Comparison of ENCODE assay signal across 13 cellular contexts in genomic region chr15:74172751-74173544, GRCh38. TPM values are rescaled to one million over a fixed set of nuclear protein-coding genes. Genes with fewer than 3 reads are reported as not detected.
A peak's percentile ranks its signal among the peaks of the same experiment; 100 is the strongest.
DNase-seq lines count a peak whose midpoint lies in the region; ATAC-seq, FAIRE-seq and TF ChIP-seq lines count a peak whose summit lies in the region.
"Had no signal": no experiment of that assay in that cellular context is flagged by ENCODE, and none has a peak within 500 bp of the region (broad histone marks: within the 10 kb centered on the region; RNA-seq: fewer than 3 reads in every experiment).

No MANE protein-coding gene starts in this region.

- H3K9me3 ChIP-seq in liver (ENCODE audit: control insufficient read depth in 4 of 4, low read length in 3 of 4) (no peaks in the 10 kb centered on the region), HepG2 (ENCODE audit: low read length) (no peaks in the 10 kb centered on the region), aorta (ENCODE audit: control insufficient read depth, low read length) (no peaks in the 10 kb centered on the region)
- no peaks in the 10 kb centered on the region for H3K9me3 ChIP-seq in CD4-positive, alpha-beta memory T cell (ENCODE audit: control insufficient read depth in 1 of 2, low read length in 2 of 2)
- H3K9me3 ChIP-seq: BLaER1 treated with 17β-estradiol and CSF1 and Interleukin-3, amounts not matched to agents 10 nM and 100 nM; SJSA1 had no signal

- no peaks in the 10 kb centered on the region for H3K36me3 ChIP-seq in liver (ENCODE audit: control insufficient read depth in 4 of 4, insufficient read depth in 3 of 4, low read depth in 1 of 4, low read length in 3 of 4)
- no peaks in the 10 kb centered on the region for H3K36me3 ChIP-seq in HepG2 (replicated peaks in 1 of 2; ENCODE audit: control insufficient read depth in 1 of 2, insufficient read depth in 2 of 2, low read length in 2 of 2)
- no peaks in the 10 kb centered on the region for H3K36me3 ChIP-seq in aorta (ENCODE audit: control insufficient read depth in 1 of 2, insufficient read depth in 2 of 2, low read length in 1 of 2)
- H3K36me3 ChIP-seq in CD4-positive, alpha-beta memory T cell (ENCODE audit: insufficient read depth, low read length), result no peaks in the 10 kb centered on the region
- H3K36me3 ChIP-seq: BLaER1 treated with 17β-estradiol and CSF1 and Interleukin-3, amounts not matched to agents 10 nM and 100 nM; SJSA1 had no signal

- no peak for ATAC-seq in HepG2
- peak; percentile 81 for ATAC-seq in aorta (ENCODE audit: low FRiP score)

- no peak for TF ChIP-seq CTCF in liver (IDR thresholded peaks at IDR 0.05; ENCODE audit: low read depth, low read length, missing input control)
- no peak for TF ChIP-seq CTCF in HepG2 (CRISPR knock-in tag; IDR thresholded peaks at IDR 0.05)
- TF ChIP-seq CTCF in nephron (IDR thresholded peaks at IDR 0.05; ENCODE audit: unreplicated experiment in 3 of 3), result no peak

- 72% methylated on average over 15 of the region's 15 CpGs for WGBS in liver
- 35% methylated on average over 10 of the region's 15 CpGs for WGBS in HepG2 (ENCODE audit: low lambda C conversion rate)
- WGBS in aorta, 2 donors, result 20 to 27% methylated on average over 15 of the region's 15 CpGs

- H3K9ac ChIP-seq in liver (ENCODE audit: low read depth in 1 of 2, low read length in 2 of 2) (no peak overlapping the region), HepG2 (ENCODE audit: insufficient read depth, low read depth, low read length) (no peak overlapping the region)
- H3K9ac ChIP-seq: BLaER1 treated with 17β-estradiol and CSF1 and Interleukin-3, amounts not matched to agents 10 nM and 100 nM had no signal

- TF ChIP-seq RAD21 in liver (IDR thresholded peaks at IDR 0.05) (no peak), HepG2 (CRISPR knock-in tag; IDR thresholded peaks at IDR 0.05) (no peak)

- H3K27me3 ChIP-seq in liver (ENCODE audit: control insufficient read depth in 4 of 4, insufficient read depth in 4 of 4, low read length in 3 of 4) (no peaks in the 10 kb centered on the region), HepG2 (ENCODE audit: control insufficient read depth in 1 of 2, insufficient read depth in 2 of 2, low read length in 2 of 2) (peaks cover 12 to 42% of the 10 kb centered on the region in 2 experiments; a peak in 4 of 5 replicates), aorta (ENCODE audit: control insufficient read depth in 1 of 2, insufficient read depth in 2 of 2, low read length in 1 of 2) (no peaks in the 10 kb centered on the region)
- no peaks in the 10 kb centered on the region for H3K27me3 ChIP-seq in CD4-positive, alpha-beta memory T cell (ENCODE audit: insufficient read depth, low read length)
- H3K27me3 ChIP-seq: BLaER1 treated with 17β-estradiol and CSF1 and Interleukin-3, amounts not matched to agents 10 nM and 100 nM; SJSA1 had no signal

- H3K4me1 Mint-ChIP-seq in nephron, result peaks cover 85% of the 10 kb centered on the region
- H3K4me1 Mint-ChIP-seq in CD4-positive, alpha-beta memory T cell, result no peaks in the 10 kb centered on the region
- H3K4me1 Mint-ChIP-seq in activated naive CD8-positive, alpha-beta T cell treated with anti-CD3 and anti-CD28 coated beads for 36 hours, result no peaks in the 10 kb centered on the region

- no peaks in the 10 kb centered on the region for H4K20me1 ChIP-seq in HepG2 (ENCODE audit: insufficient read depth, low read length)

- no peak overlapping the region for H3K4me2 ChIP-seq in HepG2 (ENCODE audit: low read depth, low read length)

- intact Hi-C loops in HepG2 (cut with micrococcal nuclease; ENCODE audit: unreplicated experiment) (no loop called here), aorta (cut with DNase I) (loop anchor here in 1 of 2 donors (5.0 kb wide), 1 partner anchor 34 kb away; no protein-coding TSS in a partner anchor)
- intact Hi-C loops in CD4-positive, alpha-beta memory T cell (cut with micrococcal nuclease), result no loop called here

- DNase-seq in HepG2 (ENCODE audit: low spot score) (no peak), fibroblast of the conjunctiva (ENCODE audit: low read depth) (peak; percentile 68), aorta (peak; percentile 83 to 88), NOMO-1 treated with dmso at 0.1 percent for 144 hours (lab: John Stamatoyannopoulos, UW; ENCODE audit: unreplicated experiment) (no peak)
- DNase-seq in CD4-positive, alpha-beta memory T cell, result no peak
- DNase-seq in activated naive CD8-positive, alpha-beta T cell treated with anti-CD3 and anti-CD28 coated beads for 36 hours, result no peak
- DNase-seq: nucleus accumbens had no signal

- no peak overlapping the region for H3K4me3 ChIP-seq in liver (ENCODE audit: low read depth in 1 of 3, low read length in 3 of 3)
- H3K4me3 ChIP-seq in HepG2 (replicated peaks in 1 of 3; ENCODE audit: insufficient read depth in 1 of 3, low read depth in 2 of 3, low read length in 3 of 3), result no peak overlapping the region
- no peak overlapping the region for H3K4me3 ChIP-seq in aorta (ENCODE audit: low read length in 2 of 2)
- no peak overlapping the region for H3K4me3 ChIP-seq in CD4-positive, alpha-beta memory T cell (ENCODE audit: low read length in 2 of 2)
- H3K4me3 ChIP-seq: BLaER1 treated with 17β-estradiol and CSF1 and Interleukin-3, amounts not matched to agents 10 nM and 100 nM; SJSA1 had no signal

- peaks cover 7% of the 10 kb centered on the region for H3K36me3 Mint-ChIP-seq in nephron (ENCODE audit: low read depth)
- H3K36me3 Mint-ChIP-seq in CD4-positive, alpha-beta memory T cell, result no peaks in the 10 kb centered on the region
- no peaks in the 10 kb centered on the region for H3K36me3 Mint-ChIP-seq in activated naive CD8-positive, alpha-beta T cell treated with anti-CD3 and anti-CD28 coated beads for 36 hours

- H3K4me3 Mint-ChIP-seq in nephron, result peak overlapping the region; percentile 60 to 76 (median 66)
- no peak overlapping the region for H3K4me3 Mint-ChIP-seq in CD4-positive, alpha-beta memory T cell
- H3K4me3 Mint-ChIP-seq in activated naive CD8-positive, alpha-beta T cell treated with anti-CD3 and anti-CD28 coated beads for 36 hours, result no peak overlapping the region

- no peak overlapping the region for H2AFZ ChIP-seq in HepG2 (ENCODE audit: low read length)

- peak overlapping the region; percentile 98 to 99 (median 98) for H3K27ac Mint-ChIP-seq in nephron
- peak overlapping the region in 1 of 7 donors; percentile 16 for H3K27ac Mint-ChIP-seq in CD4-positive, alpha-beta memory T cell
- no peak overlapping the region for H3K27ac Mint-ChIP-seq in activated naive CD8-positive, alpha-beta T cell treated with anti-CD3 and anti-CD28 coated beads for 36 hours

- H3K27me3 Mint-ChIP-seq in nephron (ENCODE audit: low read depth), result peaks cover 4% of the 10 kb centered on the region
- H3K27me3 Mint-ChIP-seq in CD4-positive, alpha-beta memory T cell, result peaks cover 0 to 3% of the 10 kb centered on the region in 2 donors
- H3K27me3 Mint-ChIP-seq in activated naive CD8-positive, alpha-beta T cell treated with anti-CD3 and anti-CD28 coated beads for 36 hours, result no peaks in the 10 kb centered on the region

- no peaks in the 10 kb centered on the region for H3K79me2 ChIP-seq in HepG2 (ENCODE audit: insufficient read depth, low read length)

- no TSS peak for BruUV-seq in HepG2 (replicated peaks; lab: Mats Ljungman, UMichigan)

- no peaks in the 10 kb centered on the region for H3K9me3 Mint-ChIP-seq in nephron
- H3K9me3 Mint-ChIP-seq in CD4-positive, alpha-beta memory T cell, result peaks cover 0 to 2% (median 0%) of the 10 kb centered on the region in 8 donors
- no peaks in the 10 kb centered on the region for H3K9me3 Mint-ChIP-seq in activated naive CD8-positive, alpha-beta T cell treated with anti-CD3 and anti-CD28 coated beads for 36 hours

- no peak for TF ChIP-seq POLR2A in HepG2 (IDR thresholded peaks at IDR 0.05; ENCODE audit: insufficient read depth in 1 of 2, low read depth in 2 of 2, low read length in 2 of 2)

- TF ChIP-seq EP300 in HepG2 (IDR thresholded peaks at IDR 0.05; ENCODE audit: low read depth in 2 of 2, low read length in 2 of 2), result no peak
- TF ChIP-seq EP300 in HepG2 (CRISPR knock-in tag; IDR thresholded peaks at IDR 0.05; ENCODE audit: borderline replicate concordance), result no peak

- no peak for FAIRE-seq in HepG2 (lab: Jason Lieb, UNC)

- H3K27ac ChIP-seq in liver (ENCODE audit: low read depth in 1 of 2, low read length in 2 of 2), result peak overlapping the region in 1 of 2 donors; percentile 46
- H3K27ac ChIP-seq in HepG2 (ENCODE audit: extremely low read length, insufficient read depth, low read length), result no peak overlapping the region
- peak overlapping the region in 1 of 2 donors; percentile 5 for H3K27ac ChIP-seq in aorta (ENCODE audit: low read depth in 1 of 2, low read length in 2 of 2)
- H3K27ac ChIP-seq in CD4-positive, alpha-beta memory T cell (ENCODE audit: low read depth, low read length), result no peak overlapping the region
- H3K27ac ChIP-seq: BLaER1 treated with 17β-estradiol and CSF1 and Interleukin-3, amounts not matched to agents 10 nM and 100 nM; epithelial cell of prostate; SJSA1 had no signal

- CTCF ChIA-PET in HepG2 (lab: Yijun Ruan, JAX; ENCODE audit: low intra/inter-chr PET ratio, low total read pairs), result no interaction called here
- CTCF ChIA-PET in CD4-positive, alpha-beta memory T cell (lab: Charles Lee; ENCODE audit: partially characterized antibody), result no interaction called here

- H3K4me1 ChIP-seq in liver (ENCODE audit: control insufficient read depth in 4 of 4, insufficient read depth in 4 of 4, low read length in 3 of 4), result peaks cover 0 to 3% (median 0%) of the 10 kb centered on the region in 4 donors
- no peaks in the 10 kb centered on the region for H3K4me1 ChIP-seq in HepG2 (ENCODE audit: insufficient read depth, low read length)
- no peaks in the 10 kb centered on the region for H3K4me1 ChIP-seq in aorta (ENCODE audit: control insufficient read depth in 1 of 2, insufficient read depth in 2 of 2, low read length in 2 of 2)
- no peaks in the 10 kb centered on the region for H3K4me1 ChIP-seq in CD4-positive, alpha-beta memory T cell (ENCODE audit: insufficient read depth, low read length)

- POLR2A ChIA-PET in HepG2 (lab: Yijun Ruan, JAX), result no interaction called here
- POLR2A ChIA-PET in CD4-positive, alpha-beta memory T cell (lab: Charles Lee; ENCODE audit: partially characterized antibody), result no interaction called here

- in situ Hi-C loops in HepG2 (cut with HindIII; ENCODE audit: extremely low pct_ligation_motif_present, low pct_unique_long_range_greater_than_20kb), result no loop called here

RNA-seq across cellular contexts. Expression of gene ISLR, which starts 0.6 kb away (rescaled TPM):
- total RNA-seq in liver (1 to 10 TPM; 2.4 to 3.2 TPM), HepG2 (2016; rRNA removed; fragmentation: Illumina TruSeq; extraction: Trizol) (not detected in 2 replicates), aorta (100 to 1,000 TPM in 1 of 2 donors, 10 to 100 TPM in 1; 62.2 to 102 TPM)
- polyA plus RNA-seq in liver (1 to 10 TPM; 3.9 to 4.2 TPM), HepG2 (2011; rRNA removed) (not detected in 2 replicates), aorta (100 to 1,000 TPM in 1 of 2 donors, 10 to 100 TPM in 1; 24.8 to 111 TPM)
- total RNA-seq in HepG2 (2016; cell fraction: cytosol; rRNA removed; fragmentation: Illumina TruSeq; extraction: Trizol; ENCODE audit: low read depth), result not detected in 2 replicates
- total RNA-seq in HepG2 (2016; cell fraction: insoluble cytoplasmic fraction; rRNA removed; fragmentation: Illumina TruSeq; extraction: Trizol), result not detected in 2 replicates
- total RNA-seq in HepG2 (2016; cell fraction: membrane; rRNA removed; fragmentation: Illumina TruSeq; extraction: Trizol), result not detected in 2 replicates
- total RNA-seq in HepG2 (2016; cell fraction: nucleus; rRNA removed; fragmentation: Illumina TruSeq; extraction: Trizol), result not detected in 2 replicates
- not detected in 2 replicates for polyA plus RNA-seq in HepG2 (2011; cell fraction: cytosol; rRNA removed)
- polyA plus RNA-seq in HepG2 (2011; cell fraction: nucleus; rRNA removed), result not detected in 2 replicates
- polyA plus RNA-seq in HepG2 (2012), result not detected in 2 replicates
- not detected in 2 replicates for polyA plus RNA-seq in HepG2 (2016; cell fraction: cytosol; fragmentation: Illumina TruSeq; extraction: Trizol; ENCODE audit: low read depth)
- polyA plus RNA-seq in HepG2 (2016; cell fraction: insoluble cytoplasmic fraction; fragmentation: Illumina TruSeq; extraction: Trizol; ENCODE audit: low read depth), result not detected in 2 replicates
- not detected in 2 replicates for polyA plus RNA-seq in HepG2 (2016; cell fraction: membrane; fragmentation: Illumina TruSeq; extraction: Trizol; ENCODE audit: low read depth)
- not detected in 2 replicates for polyA plus RNA-seq in HepG2 (2016; cell fraction: nucleus; fragmentation: Illumina TruSeq; extraction: Trizol; ENCODE audit: insufficient read depth, low read depth)
- polyA minus RNA-seq in HepG2 (2011; rRNA and poly(A)+ RNA removed; ENCODE audit: low replicate concordance), result not detected in 2 replicates
- polyA minus RNA-seq in HepG2 (2011; cell fraction: cytosol; rRNA and poly(A)+ RNA removed), result not detected in 2 replicates
- not detected in 2 replicates for polyA minus RNA-seq in HepG2 (2011; cell fraction: nucleus; rRNA and poly(A)+ RNA removed)
- not detected for total RNA-seq in CD4-positive, alpha-beta memory T cell
- polyA plus RNA-seq in CD4-positive, alpha-beta memory T cell, result not detected
- not detected for total RNA-seq in activated naive CD8-positive, alpha-beta T cell treated with anti-CD3 and anti-CD28 coated beads for 36 hours
- total RNA-seq: MCF 10A, SJSA1 had no signal

RNA-seq across cellular contexts. Expression of gene STRA6, which starts 29.6 kb away (rescaled TPM):
- 1 to 10 TPM in 1 of 2 donors, not detected in 1; 3.1 TPM for total RNA-seq in liver
- polyA plus RNA-seq in liver, result not detected
- 0.81 and 2.1 TPM in 2 replicates for total RNA-seq in HepG2 (2016; rRNA removed; fragmentation: Illumina TruSeq; extraction: Trizol)
- total RNA-seq in HepG2 (2016; cell fraction: cytosol; rRNA removed; fragmentation: Illumina TruSeq; extraction: Trizol; ENCODE audit: low read depth), result 0.81 and 1.1 TPM in 2 replicates
- total RNA-seq in HepG2 (2016; cell fraction: insoluble cytoplasmic fraction; rRNA removed; fragmentation: Illumina TruSeq; extraction: Trizol), result 0.77 and 3.1 TPM in 2 replicates
- 0.83 and 1.1 TPM in 2 replicates for total RNA-seq in HepG2 (2016; cell fraction: membrane; rRNA removed; fragmentation: Illumina TruSeq; extraction: Trizol)
- total RNA-seq in HepG2 (2016; cell fraction: nucleus; rRNA removed; fragmentation: Illumina TruSeq; extraction: Trizol), result 2.8 and 4.4 TPM in 2 replicates
- 1.6 TPM in 2 replicates for polyA plus RNA-seq in HepG2 (2011; rRNA removed)
- 0.79 and 1.0 TPM in 2 replicates for polyA plus RNA-seq in HepG2 (2011; cell fraction: cytosol; rRNA removed)
- 5.5 and 10.9 TPM in 2 replicates for polyA plus RNA-seq in HepG2 (2011; cell fraction: nucleus; rRNA removed)
- polyA plus RNA-seq in HepG2 (2012), result 0.88 and 1.1 TPM in 2 replicates
- polyA plus RNA-seq in HepG2 (2016; cell fraction: cytosol; fragmentation: Illumina TruSeq; extraction: Trizol; ENCODE audit: low read depth), result 0.44 and 0.51 TPM in 2 replicates
- 0.60 and 2.1 TPM in 2 replicates for polyA plus RNA-seq in HepG2 (2016; cell fraction: insoluble cytoplasmic fraction; fragmentation: Illumina TruSeq; extraction: Trizol; ENCODE audit: low read depth)
- 0.18 and 0.78 TPM in 2 replicates for polyA plus RNA-seq in HepG2 (2016; cell fraction: membrane; fragmentation: Illumina TruSeq; extraction: Trizol; ENCODE audit: low read depth)
- 6.0 and 6.9 TPM in 2 replicates for polyA plus RNA-seq in HepG2 (2016; cell fraction: nucleus; fragmentation: Illumina TruSeq; extraction: Trizol; ENCODE audit: insufficient read depth, low read depth)
- 2.4 and 2.8 TPM in 2 replicates for polyA minus RNA-seq in HepG2 (2011; rRNA and poly(A)+ RNA removed; ENCODE audit: low replicate concordance)
- polyA minus RNA-seq in HepG2 (2011; cell fraction: cytosol; rRNA and poly(A)+ RNA removed), result 0.59 and 1.4 TPM in 2 replicates
- 2.2 and 4.2 TPM in 2 replicates for polyA minus RNA-seq in HepG2 (2011; cell fraction: nucleus; rRNA and poly(A)+ RNA removed)
- under 1 TPM; 0.16 to 0.51 TPM for total RNA-seq in aorta
- polyA plus RNA-seq in aorta, result under 1 TPM in 1 of 2 donors, not detected in 1; 0.49 TPM
- total RNA-seq in CD4-positive, alpha-beta memory T cell, result not detected
- not detected for polyA plus RNA-seq in CD4-positive, alpha-beta memory T cell
- under 1 TPM; 0.25 to 0.28 TPM for total RNA-seq in activated naive CD8-positive, alpha-beta T cell treated with anti-CD3 and anti-CD28 coated beads for 36 hours
- total RNA-seq: MCF 10A had no signal

RNA-seq across cellular contexts. Expression of gene ISLR2, which starts 42.6 kb away (rescaled TPM):
- not detected for total RNA-seq in liver
- under 1 TPM in 1 of 2 donors, not detected in 1; 0.03 TPM for polyA plus RNA-seq in liver
- not detected in 2 replicates for total RNA-seq in HepG2 (2016; rRNA removed; fragmentation: Illumina TruSeq; extraction: Trizol)
- not detected in 2 replicates for total RNA-seq in HepG2 (2016; cell fraction: cytosol; rRNA removed; fragmentation: Illumina TruSeq; extraction: Trizol; ENCODE audit: low read depth)
- total RNA-seq in HepG2 (2016; cell fraction: insoluble cytoplasmic fraction; rRNA removed; fragmentation: Illumina TruSeq; extraction: Trizol), result not detected in 2 replicates
- not detected in 2 replicates for total RNA-seq in HepG2 (2016; cell fraction: membrane; rRNA removed; fragmentation: Illumina TruSeq; extraction: Trizol)
- not detected in 2 replicates for total RNA-seq in HepG2 (2016; cell fraction: nucleus; rRNA removed; fragmentation: Illumina TruSeq; extraction: Trizol)
- polyA plus RNA-seq in HepG2 (2011; rRNA removed), result not detected in 2 replicates
- polyA plus RNA-seq in HepG2 (2011; cell fraction: cytosol; rRNA removed), result not detected in 2 replicates
- polyA plus RNA-seq in HepG2 (2011; cell fraction: nucleus; rRNA removed), result not detected in 2 replicates
- polyA plus RNA-seq in HepG2 (2012), result not detected in 2 replicates
- not detected in 2 replicates for polyA plus RNA-seq in HepG2 (2016; cell fraction: cytosol; fragmentation: Illumina TruSeq; extraction: Trizol; ENCODE audit: low read depth)
- not detected in 2 replicates for polyA plus RNA-seq in HepG2 (2016; cell fraction: insoluble cytoplasmic fraction; fragmentation: Illumina TruSeq; extraction: Trizol; ENCODE audit: low read depth)
- not detected in 2 replicates for polyA plus RNA-seq in HepG2 (2016; cell fraction: membrane; fragmentation: Illumina TruSeq; extraction: Trizol; ENCODE audit: low read depth)
- polyA plus RNA-seq in HepG2 (2016; cell fraction: nucleus; fragmentation: Illumina TruSeq; extraction: Trizol; ENCODE audit: insufficient read depth, low read depth), result not detected in 2 replicates
- polyA minus RNA-seq in HepG2 (2011; rRNA and poly(A)+ RNA removed; ENCODE audit: low replicate concordance), result not detected in 2 replicates
- not detected in 2 replicates for polyA minus RNA-seq in HepG2 (2011; cell fraction: cytosol; rRNA and poly(A)+ RNA removed)
- polyA minus RNA-seq in HepG2 (2011; cell fraction: nucleus; rRNA and poly(A)+ RNA removed), result not detected in 2 replicates
- 1 to 10 TPM in 1 of 2 donors, under 1 TPM in 1; 0.81 to 1.2 TPM for total RNA-seq in aorta
- 1 to 10 TPM in 1 of 2 donors, under 1 TPM in 1; 0.13 to 1.5 TPM for polyA plus RNA-seq in aorta
- not detected for total RNA-seq in CD4-positive, alpha-beta memory T cell
- polyA plus RNA-seq in CD4-positive, alpha-beta memory T cell, result not detected
- not detected for total RNA-seq in activated naive CD8-positive, alpha-beta T cell treated with anti-CD3 and anti-CD28 coated beads for 36 hours
- total RNA-seq: MCF 10A, SJSA1 had no signal

Comparison
In these comparisons a context has a peak if more than half of its experiments do, and no peak if none do; other contexts are left out.
1. DNase-seq: peak in fibroblast of the conjunctiva (single experiment) and aorta (2 of 2); none in HepG2 (single experiment), CD4-positive, alpha-beta memory T cell (0 of 5), NOMO-1 treated with dmso at 0.1 percent for 144 hours (single experiment) and activated naive CD8-positive, alpha-beta T cell treated with anti-CD3 and anti-CD28 coated beads for 36 hours (single experiment).
2. H3K4me3 Mint-ChIP-seq: peak in nephron (3 of 3); none in CD4-positive, alpha-beta memory T cell (0 of 8) and activated naive CD8-positive, alpha-beta T cell treated with anti-CD3 and anti-CD28 coated beads for 36 hours (single experiment).
3. RNA of gene ISLR, which starts 0.6 kb away (total RNA-seq): 62.2 to 102 TPM in aorta; 2.4 to 3.2 TPM in liver, not detected in HepG2, not detected in CD4-positive, alpha-beta memory T cell and not detected in activated naive CD8-positive, alpha-beta T cell treated with anti-CD3 and anti-CD28 coated beads for 36 hours; every median in the first group is over 10 times any median in the second.